11 cellular contexts compared by ENCODE assay signal in the genomic region with DNA sequence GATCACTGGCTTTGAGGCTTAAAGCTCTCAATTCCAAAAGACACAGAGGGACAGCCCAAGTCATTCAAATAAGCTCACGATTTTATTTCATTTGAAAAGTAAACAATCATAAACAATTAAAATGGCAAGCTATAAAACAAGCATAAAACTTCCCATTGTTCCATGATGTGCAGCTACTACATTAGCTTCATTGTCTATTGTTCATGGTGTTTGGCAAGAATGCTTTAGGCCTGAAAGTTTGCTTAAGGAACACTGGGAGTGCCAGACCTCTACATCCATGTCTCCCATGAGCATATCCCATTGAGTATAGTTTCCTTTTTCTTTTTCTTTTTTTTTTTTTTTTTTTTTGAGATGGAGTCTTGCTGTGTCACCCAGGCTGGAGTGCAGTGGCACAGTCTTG.
"Had no signal": no experiment of that assay in that cellular context is flagged by ENCODE, and none has a peak within 500 bp of the region (broad histone marks: within the 10 kb centered on the region; RNA-seq: fewer than 3 reads in every experiment).

No MANE protein-coding gene starts in this region.

- H3K4me3 Mint-ChIP-seq: stimulated activated effector memory CD8-positive, alpha-beta T cell treated with anti-CD3 and anti-CD28 coated beads, Interleukin-12 subunit alpha, Interleukin-12 subunit beta, amount 100 ng/mL, for 72 hours had no signal

- H3K36me3 ChIP-seq: left lung, upper lobe of right lung had no signal

- H3K36me3 Mint-ChIP-seq: stimulated activated effector memory CD8-positive, alpha-beta T cell treated with anti-CD3 and anti-CD28 coated beads, Interleukin-12 subunit alpha, Interleukin-12 subunit beta, amount 100 ng/mL, for 72 hours had no signal

- H3K9ac ChIP-seq: parathyroid adenoma had no signal

- H2AFZ ChIP-seq: parathyroid adenoma had no signal

- H3K27ac ChIP-seq: body of pancreas, left lung, parathyroid adenoma, upper lobe of right lung had no signal

- H3K27ac Mint-ChIP-seq: stimulated activated effector memory CD8-positive, alpha-beta T cell treated with anti-CD3 and anti-CD28 coated beads, Interleukin-12 subunit alpha, Interleukin-12 subunit beta, amount 100 ng/mL, for 72 hours had no signal

- H3K4me1 Mint-ChIP-seq: stimulated activated effector memory CD8-positive, alpha-beta T cell treated with anti-CD3 and anti-CD28 coated beads, Interleukin-12 subunit alpha, Interleukin-12 subunit beta, amount 100 ng/mL, for 72 hours had no signal

- DNase-seq: activated CD4-positive, alpha-beta T cell treated with anti-CD3 and anti-CD28 coated beads, Interleukin-2, amount 50 U/mL, for 4 hours; activated naive CD4-positive, alpha-beta T cell treated with anti-CD3 and anti-CD28 coated beads, Interleukin-2, amount 50 U/mL, for 16 hours; activated T-cell treated with anti-CD3 and anti-CD28 coated beads, Interleukin-2, amount 50 U/mL, for 1 hour; body of pancreas; left lung; mesenchymal stem cell; right cardiac atrium; small intestine; upper lobe of right lung had no signal

- H3K27me3 ChIP-seq: body of pancreas, left lung, upper lobe of right lung had no signal

- H3K4me3 ChIP-seq: body of pancreas, left lung, upper lobe of right lung had no signal

- H3K4me1 ChIP-seq: left lung, parathyroid adenoma, upper lobe of right lung had no signal

- H3K9me3 ChIP-seq: body of pancreas, left lung, upper lobe of right lung had no signal
